1 cellular context compared by ENCODE assay signal in the genomic region with DNA sequence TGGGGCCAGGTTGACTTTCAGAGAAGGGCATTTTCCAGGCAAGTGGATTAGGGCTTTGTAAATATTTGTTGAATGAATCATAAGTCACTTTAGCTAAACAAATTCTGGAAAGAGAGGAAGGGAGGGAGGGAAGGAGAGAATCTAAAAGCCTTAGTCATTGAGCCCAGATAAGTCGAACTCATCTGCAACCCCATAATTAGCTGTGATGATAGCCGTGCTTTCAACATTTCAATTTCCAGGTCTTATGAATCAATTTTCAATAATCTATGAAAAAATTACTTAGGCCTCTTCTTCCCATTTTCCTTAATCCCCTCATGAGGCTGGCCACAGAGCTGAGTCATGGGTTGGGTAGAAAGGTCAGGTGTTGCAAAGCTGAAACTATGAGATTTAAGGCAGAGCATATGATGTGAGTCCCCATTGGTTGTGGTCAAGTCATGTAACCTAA.
TF ChIP-seq lines count a peak whose summit lies in the region.

No MANE protein-coding gene starts in this region.

TF ChIP-seq in HepG2, 621 proteins besides CTCF, POLR2A, EP300 and RAD21 (continued from another document and continues in another):
- TF ChIP-seq, protein P1, sequence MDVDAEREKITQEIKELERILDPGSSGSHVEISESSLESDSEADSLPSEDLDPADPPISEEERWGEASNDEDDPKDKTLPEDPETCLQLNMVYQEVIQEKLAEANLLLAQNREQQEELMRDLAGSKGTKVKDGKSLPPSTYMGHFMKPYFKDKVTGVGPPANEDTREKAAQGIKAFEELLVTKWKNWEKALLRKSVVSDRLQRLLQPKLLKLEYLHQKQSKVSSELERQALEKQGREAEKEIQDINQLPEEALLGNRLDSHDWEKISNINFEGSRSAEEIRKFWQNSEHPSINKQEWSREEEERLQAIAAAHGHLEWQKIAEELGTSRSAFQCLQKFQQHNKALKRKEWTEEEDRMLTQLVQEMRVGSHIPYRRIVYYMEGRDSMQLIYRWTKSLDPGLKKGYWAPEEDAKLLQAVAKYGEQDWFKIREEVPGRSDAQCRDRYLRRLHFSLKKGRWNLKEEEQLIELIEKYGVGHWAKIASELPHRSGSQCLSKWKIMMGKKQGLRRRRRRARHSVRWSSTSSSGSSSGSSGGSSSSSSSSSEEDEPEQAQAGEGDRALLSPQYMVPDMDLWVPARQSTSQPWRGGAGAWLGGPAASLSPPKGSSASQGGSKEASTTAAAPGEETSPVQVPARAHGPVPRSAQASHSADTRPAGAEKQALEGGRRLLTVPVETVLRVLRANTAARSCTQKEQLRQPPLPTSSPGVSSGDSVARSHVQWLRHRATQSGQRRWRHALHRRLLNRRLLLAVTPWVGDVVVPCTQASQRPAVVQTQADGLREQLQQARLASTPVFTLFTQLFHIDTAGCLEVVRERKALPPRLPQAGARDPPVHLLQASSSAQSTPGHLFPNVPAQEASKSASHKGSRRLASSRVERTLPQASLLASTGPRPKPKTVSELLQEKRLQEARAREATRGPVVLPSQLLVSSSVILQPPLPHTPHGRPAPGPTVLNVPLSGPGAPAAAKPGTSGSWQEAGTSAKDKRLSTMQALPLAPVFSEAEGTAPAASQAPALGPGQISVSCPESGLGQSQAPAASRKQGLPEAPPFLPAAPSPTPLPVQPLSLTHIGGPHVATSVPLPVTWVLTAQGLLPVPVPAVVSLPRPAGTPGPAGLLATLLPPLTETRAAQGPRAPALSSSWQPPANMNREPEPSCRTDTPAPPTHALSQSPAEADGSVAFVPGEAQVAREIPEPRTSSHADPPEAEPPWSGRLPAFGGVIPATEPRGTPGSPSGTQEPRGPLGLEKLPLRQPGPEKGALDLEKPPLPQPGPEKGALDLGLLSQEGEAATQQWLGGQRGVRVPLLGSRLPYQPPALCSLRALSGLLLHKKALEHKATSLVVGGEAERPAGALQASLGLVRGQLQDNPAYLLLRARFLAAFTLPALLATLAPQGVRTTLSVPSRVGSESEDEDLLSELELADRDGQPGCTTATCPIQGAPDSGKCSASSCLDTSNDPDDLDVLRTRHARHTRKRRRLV (CRISPR knock-in tag; IDR thresholded peaks at IDR 0.05), result no peak
- peak; percentile 57 for TF ChIP-seq CEBPG (CRISPR knock-in tag; IDR thresholded peaks at IDR 0.05)
- TF ChIP-seq MBD4 (IDR thresholded peaks at IDR 0.05; ENCODE audit: borderline replicate concordance, low read length), result no peak; the same call in 1 of the 2 replicates
- TF ChIP-seq HNF4A (CRISPR knock-in tag; IDR thresholded peaks at IDR 0.05), result peak; percentile 82
- TF ChIP-seq SIX1 (CRISPR knock-in tag; IDR thresholded peaks at IDR 0.05; ENCODE audit: borderline replicate concordance), result peak; percentile 64; the same call in 1 of the 2 replicates
- TF ChIP-seq KLF15 (CRISPR knock-in tag; IDR thresholded peaks at IDR 0.05; ENCODE audit: borderline replicate concordance), result no peak
- no peak for TF ChIP-seq IKZF4 (CRISPR knock-in tag; IDR thresholded peaks at IDR 0.05; ENCODE audit: borderline replicate concordance, low read depth, not compliant biosample characterization)
- TF ChIP-seq ATM (IDR thresholded peaks at IDR 0.05; ENCODE audit: borderline replicate concordance), result no peak
- peak; percentile 71 for TF ChIP-seq RARA (CRISPR knock-in tag; IDR thresholded peaks at IDR 0.05)
- TF ChIP-seq, protein P2, sequence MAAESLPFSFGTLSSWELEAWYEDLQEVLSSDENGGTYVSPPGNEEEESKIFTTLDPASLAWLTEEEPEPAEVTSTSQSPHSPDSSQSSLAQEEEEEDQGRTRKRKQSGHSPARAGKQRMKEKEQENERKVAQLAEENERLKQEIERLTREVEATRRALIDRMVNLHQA (CRISPR knock-in tag; IDR thresholded peaks at IDR 0.05), result no peak
- TF ChIP-seq, protein P3, sequence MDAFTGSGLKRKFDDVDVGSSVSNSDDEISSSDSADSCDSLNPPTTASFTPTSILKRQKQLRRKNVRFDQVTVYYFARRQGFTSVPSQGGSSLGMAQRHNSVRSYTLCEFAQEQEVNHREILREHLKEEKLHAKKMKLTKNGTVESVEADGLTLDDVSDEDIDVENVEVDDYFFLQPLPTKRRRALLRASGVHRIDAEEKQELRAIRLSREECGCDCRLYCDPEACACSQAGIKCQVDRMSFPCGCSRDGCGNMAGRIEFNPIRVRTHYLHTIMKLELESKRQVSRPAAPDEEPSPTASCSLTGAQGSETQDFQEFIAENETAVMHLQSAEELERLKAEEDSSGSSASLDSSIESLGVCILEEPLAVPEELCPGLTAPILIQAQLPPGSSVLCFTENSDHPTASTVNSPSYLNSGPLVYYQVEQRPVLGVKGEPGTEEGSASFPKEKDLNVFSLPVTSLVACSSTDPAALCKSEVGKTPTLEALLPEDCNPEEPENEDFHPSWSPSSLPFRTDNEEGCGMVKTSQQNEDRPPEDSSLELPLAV (CRISPR knock-in tag; conservative IDR thresholded peaks at IDR 0.05; ENCODE audit: low read depth), result no peak
- TF ChIP-seq, protein P4, sequence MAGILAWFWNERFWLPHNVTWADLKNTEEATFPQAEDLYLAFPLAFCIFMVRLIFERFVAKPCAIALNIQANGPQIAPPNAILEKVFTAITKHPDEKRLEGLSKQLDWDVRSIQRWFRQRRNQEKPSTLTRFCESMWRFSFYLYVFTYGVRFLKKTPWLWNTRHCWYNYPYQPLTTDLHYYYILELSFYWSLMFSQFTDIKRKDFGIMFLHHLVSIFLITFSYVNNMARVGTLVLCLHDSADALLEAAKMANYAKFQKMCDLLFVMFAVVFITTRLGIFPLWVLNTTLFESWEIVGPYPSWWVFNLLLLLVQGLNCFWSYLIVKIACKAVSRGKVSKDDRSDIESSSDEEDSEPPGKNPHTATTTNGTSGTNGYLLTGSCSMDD (CRISPR knock-in tag; IDR thresholded peaks at IDR 0.05), result no peak
- TF ChIP-seq, protein P5, sequence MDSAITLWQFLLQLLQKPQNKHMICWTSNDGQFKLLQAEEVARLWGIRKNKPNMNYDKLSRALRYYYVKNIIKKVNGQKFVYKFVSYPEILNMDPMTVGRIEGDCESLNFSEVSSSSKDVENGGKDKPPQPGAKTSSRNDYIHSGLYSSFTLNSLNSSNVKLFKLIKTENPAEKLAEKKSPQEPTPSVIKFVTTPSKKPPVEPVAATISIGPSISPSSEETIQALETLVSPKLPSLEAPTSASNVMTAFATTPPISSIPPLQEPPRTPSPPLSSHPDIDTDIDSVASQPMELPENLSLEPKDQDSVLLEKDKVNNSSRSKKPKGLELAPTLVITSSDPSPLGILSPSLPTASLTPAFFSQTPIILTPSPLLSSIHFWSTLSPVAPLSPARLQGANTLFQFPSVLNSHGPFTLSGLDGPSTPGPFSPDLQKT (CRISPR knock-in tag; IDR thresholded peaks at IDR 0.05; ENCODE audit: borderline replicate concordance), result no peak
- peak; percentile 60 for TF ChIP-seq TEAD3 (CRISPR knock-in tag; optimal IDR thresholded peaks at IDR 0.05; ENCODE audit: borderline replicate concordance)
- TF ChIP-seq, protein P6, sequence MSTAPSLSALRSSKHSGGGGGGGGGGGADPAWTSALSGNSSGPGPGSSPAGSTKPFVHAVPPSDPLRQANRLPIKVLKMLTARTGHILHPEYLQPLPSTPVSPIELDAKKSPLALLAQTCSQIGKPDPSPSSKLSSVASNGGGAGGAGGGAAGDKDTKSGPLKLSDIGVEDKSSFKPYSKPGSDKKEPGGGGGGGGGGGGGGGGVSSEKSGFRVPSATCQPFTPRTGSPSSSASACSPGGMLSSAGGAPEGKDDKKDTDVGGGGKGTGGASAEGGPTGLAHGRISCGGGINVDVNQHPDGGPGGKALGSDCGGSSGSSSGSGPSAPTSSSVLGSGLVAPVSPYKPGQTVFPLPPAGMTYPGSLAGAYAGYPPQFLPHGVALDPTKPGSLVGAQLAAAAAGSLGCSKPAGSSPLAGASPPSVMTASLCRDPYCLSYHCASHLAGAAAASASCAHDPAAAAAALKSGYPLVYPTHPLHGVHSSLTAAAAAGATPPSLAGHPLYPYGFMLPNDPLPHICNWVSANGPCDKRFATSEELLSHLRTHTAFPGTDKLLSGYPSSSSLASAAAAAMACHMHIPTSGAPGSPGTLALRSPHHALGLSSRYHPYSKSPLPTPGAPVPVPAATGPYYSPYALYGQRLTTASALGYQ (CRISPR knock-in tag; IDR thresholded peaks at IDR 0.05), result peak; percentile 80; the same call in 1 of the 2 replicates
- peak; percentile 87 for TF ChIP-seq GATAD2A (CRISPR knock-in tag; IDR thresholded peaks at IDR 0.05)
- TF ChIP-seq KDM4B (CRISPR knock-in tag; IDR thresholded peaks at IDR 0.05), result no peak
- TF ChIP-seq NFE2 (CRISPR knock-in tag; IDR thresholded peaks at IDR 0.05), result peak; percentile 67
- TF ChIP-seq SMAD3 (CRISPR knock-in tag; IDR thresholded peaks at IDR 0.05), result peak; percentile 73; the same call in 1 of the 2 replicates
- TF ChIP-seq RBAK (CRISPR knock-in tag; IDR thresholded peaks at IDR 0.05), result no peak
- peak; percentile 97 for TF ChIP-seq JUNB (CRISPR knock-in tag; IDR thresholded peaks at IDR 0.05; ENCODE audit: borderline replicate concordance)
- TF ChIP-seq MAFK (conservative IDR thresholded peaks at IDR 0.05 in 1 of 2, IDR thresholded peaks at IDR 0.05 in 1 of 2; ENCODE audit: low read length in 2 of 2), result peak in 1 of 2 experiments; percentile 79
- peak; percentile 91 for TF ChIP-seq MAFG (CRISPR knock-in tag; IDR thresholded peaks at IDR 0.05)
- peak; percentile 43; the same call in 1 of the 2 replicates for TF ChIP-seq ZNF670 (CRISPR knock-in tag; IDR thresholded peaks at IDR 0.05; ENCODE audit: borderline replicate concordance)
- no peak for TF ChIP-seq PRMT3 (CRISPR knock-in tag; IDR thresholded peaks at IDR 0.05; ENCODE audit: borderline replicate concordance, low read depth)
- TF ChIP-seq MIXL1 (CRISPR knock-in tag; IDR thresholded peaks at IDR 0.05), result 0 out of 2 replicates have a peak, but pooled peaks have one; percentile 57
- TF ChIP-seq, protein P7, sequence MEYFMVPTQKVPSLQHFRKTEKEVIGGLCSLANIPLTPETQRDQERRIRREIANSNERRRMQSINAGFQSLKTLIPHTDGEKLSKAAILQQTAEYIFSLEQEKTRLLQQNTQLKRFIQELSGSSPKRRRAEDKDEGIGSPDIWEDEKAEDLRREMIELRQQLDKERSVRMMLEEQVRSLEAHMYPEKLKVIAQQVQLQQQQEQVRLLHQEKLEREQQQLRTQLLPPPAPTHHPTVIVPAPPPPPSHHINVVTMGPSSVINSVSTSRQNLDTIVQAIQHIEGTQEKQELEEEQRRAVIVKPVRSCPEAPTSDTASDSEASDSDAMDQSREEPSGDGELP (IDR thresholded peaks at IDR 0.05; ENCODE audit: borderline replicate concordance, low read depth), result peak; percentile 39; the same call in 1 of the 2 replicates
- peak; percentile 51; the same call in 1 of the 2 replicates for TF ChIP-seq TBX2 (CRISPR knock-in tag; IDR thresholded peaks at IDR 0.05; ENCODE audit: borderline replicate concordance)
- peak; percentile 66 for TF ChIP-seq FOXO1 (CRISPR knock-in tag; IDR thresholded peaks at IDR 0.05)
- TF ChIP-seq ZBTB7B (CRISPR knock-in tag; IDR thresholded peaks at IDR 0.05), result peak; percentile 70
- no peak for TF ChIP-seq CREB1 (IDR thresholded peaks at IDR 0.05)
- TF ChIP-seq CREB1 (CRISPR knock-in tag; IDR thresholded peaks at IDR 0.05), result peak; percentile 67
- TF ChIP-seq MEF2D (CRISPR knock-in tag; IDR thresholded peaks at IDR 0.05), result peak; percentile 87
- TF ChIP-seq ZMYM2 (CRISPR knock-in tag; IDR thresholded peaks at IDR 0.05), result peak; percentile 58
- TF ChIP-seq EEA1 (CRISPR knock-in tag; IDR thresholded peaks at IDR 0.05; ENCODE audit: borderline replicate concordance), result no peak
- TF ChIP-seq ZMAT3 (CRISPR knock-in tag; conservative IDR thresholded peaks at IDR 0.05), result no peak
- TF ChIP-seq, protein P8, sequence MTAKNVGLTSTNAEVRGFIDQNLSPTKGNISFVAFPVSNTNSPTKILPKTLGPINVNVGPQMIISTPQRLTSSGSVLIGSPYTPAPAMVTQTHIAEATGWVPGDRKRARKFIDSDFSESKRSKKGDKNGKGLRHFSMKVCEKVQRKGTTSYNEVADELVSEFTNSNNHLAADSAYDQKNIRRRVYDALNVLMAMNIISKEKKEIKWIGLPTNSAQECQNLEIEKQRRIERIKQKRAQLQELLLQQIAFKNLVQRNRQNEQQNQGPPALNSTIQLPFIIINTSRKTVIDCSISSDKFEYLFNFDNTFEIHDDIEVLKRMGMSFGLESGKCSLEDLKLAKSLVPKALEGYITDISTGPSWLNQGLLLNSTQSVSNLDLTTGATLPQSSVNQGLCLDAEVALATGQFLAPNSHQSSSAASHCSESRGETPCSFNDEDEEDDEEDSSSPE (CRISPR knock-in tag; IDR thresholded peaks at IDR 0.05), result no peak
- peak; percentile 97 for TF ChIP-seq FOSL1 (CRISPR knock-in tag; IDR thresholded peaks at IDR 0.05; ENCODE audit: borderline replicate concordance)
- TF ChIP-seq, protein P9, sequence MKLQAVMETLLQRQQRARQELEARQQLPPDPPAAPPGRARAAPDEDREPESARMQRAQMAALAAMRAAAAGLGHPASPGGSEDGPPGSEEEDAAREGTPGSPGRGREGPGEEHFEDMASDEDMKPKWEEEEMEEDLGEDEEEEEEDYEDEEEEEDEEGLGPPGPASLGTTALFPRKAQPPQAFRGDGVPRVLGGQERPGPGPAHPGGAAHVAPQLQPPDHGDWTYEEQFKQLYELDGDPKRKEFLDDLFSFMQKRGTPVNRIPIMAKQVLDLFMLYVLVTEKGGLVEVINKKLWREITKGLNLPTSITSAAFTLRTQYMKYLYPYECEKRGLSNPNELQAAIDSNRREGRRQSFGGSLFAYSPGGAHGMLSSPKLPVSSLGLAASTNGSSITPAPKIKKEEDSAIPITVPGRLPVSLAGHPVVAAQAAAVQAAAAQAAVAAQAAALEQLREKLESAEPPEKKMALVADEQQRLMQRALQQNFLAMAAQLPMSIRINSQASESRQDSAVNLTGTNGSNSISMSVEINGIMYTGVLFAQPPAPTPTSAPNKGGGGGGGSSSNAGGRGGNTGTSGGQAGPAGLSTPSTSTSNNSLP (IDR thresholded peaks at IDR 0.05; ENCODE audit: low read depth, low read length), result peak; percentile 87
- TF ChIP-seq ZNF235 (CRISPR knock-in tag; IDR thresholded peaks at IDR 0.05; ENCODE audit: borderline replicate concordance), result no peak
- TF ChIP-seq TAF1 (CRISPR knock-in tag; IDR thresholded peaks at IDR 0.05), result no peak
- TF ChIP-seq, protein P10, sequence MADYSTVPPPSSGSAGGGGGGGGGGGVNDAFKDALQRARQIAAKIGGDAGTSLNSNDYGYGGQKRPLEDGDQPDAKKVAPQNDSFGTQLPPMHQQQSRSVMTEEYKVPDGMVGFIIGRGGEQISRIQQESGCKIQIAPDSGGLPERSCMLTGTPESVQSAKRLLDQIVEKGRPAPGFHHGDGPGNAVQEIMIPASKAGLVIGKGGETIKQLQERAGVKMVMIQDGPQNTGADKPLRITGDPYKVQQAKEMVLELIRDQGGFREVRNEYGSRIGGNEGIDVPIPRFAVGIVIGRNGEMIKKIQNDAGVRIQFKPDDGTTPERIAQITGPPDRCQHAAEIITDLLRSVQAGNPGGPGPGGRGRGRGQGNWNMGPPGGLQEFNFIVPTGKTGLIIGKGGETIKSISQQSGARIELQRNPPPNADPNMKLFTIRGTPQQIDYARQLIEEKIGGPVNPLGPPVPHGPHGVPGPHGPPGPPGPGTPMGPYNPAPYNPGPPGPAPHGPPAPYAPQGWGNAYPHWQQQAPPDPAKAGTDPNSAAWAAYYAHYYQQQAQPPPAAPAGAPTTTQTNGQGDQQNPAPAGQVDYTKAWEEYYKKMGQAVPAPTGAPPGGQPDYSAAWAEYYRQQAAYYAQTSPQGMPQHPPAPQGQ (CRISPR knock-in tag; IDR thresholded peaks at IDR 0.05; ENCODE audit: borderline replicate concordance), result no peak
- TF ChIP-seq ZZZ3 (CRISPR knock-in tag; IDR thresholded peaks at IDR 0.05; ENCODE audit: borderline replicate concordance), result no peak
- TF ChIP-seq ASH2L (IDR thresholded peaks at IDR 0.05; ENCODE audit: insufficient read length, low read depth, low read length), result peak; percentile 88
